Comparison of ENCODE assay signal across 10 cellular contexts in the genomic region with DNA sequence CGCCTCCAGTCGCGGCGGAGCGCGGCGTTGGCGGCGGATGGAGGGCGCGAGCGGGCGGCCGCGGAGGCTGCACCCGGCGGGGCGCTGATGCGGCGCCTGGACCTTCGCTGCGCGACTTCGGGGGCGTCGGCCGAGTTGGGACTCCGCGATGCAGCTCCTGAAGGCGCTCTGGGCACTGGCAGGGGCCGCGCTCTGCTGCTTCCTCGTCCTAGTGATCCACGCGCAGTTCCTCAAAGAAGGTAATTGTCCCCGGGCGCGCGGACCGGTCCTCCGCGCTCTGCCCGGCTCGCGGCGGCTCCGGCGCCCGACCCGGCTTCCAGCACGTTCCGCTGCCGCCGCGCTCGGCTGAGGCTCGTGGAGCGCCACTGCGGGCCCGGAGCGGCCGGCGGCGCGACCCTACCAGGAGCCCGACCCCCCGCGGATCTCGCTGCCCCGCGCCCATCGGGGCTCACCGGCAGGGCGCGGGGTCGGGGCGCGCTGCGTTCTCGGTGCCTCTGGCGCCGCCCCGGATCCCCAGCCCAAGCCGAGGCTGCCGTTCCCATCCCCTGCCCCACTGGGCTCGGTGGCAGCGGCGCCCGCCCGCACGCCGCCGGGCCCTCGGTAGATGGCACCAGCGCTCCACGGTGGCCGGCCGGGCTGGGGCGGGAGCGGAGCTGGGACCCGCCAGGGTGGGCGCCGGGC.
DNase-seq lines count a peak whose midpoint lies in the region; ATAC-seq and TF ChIP-seq lines count a peak whose summit lies in the region.
"Had no signal": no experiment of that assay in that cellular context is flagged by ENCODE, and none has a peak within 500 bp of the region (broad histone marks: within the 10 kb centered on the region; RNA-seq: fewer than 3 reads in every experiment).

No MANE protein-coding gene starts in this region.

- peaks cover 3% of the 10 kb centered on the region for H3K27me3 Mint-ChIP-seq in HFFc6 (ENCODE audit: insufficient read depth)

- no peak overlapping the region for H3K27ac ChIP-seq in body of pancreas
- H3K27ac ChIP-seq in right lobe of liver, result no peak overlapping the region
- no peak overlapping the region for H3K27ac ChIP-seq in upper lobe of right lung

- no peak overlapping the region for H3K4me3 Mint-ChIP-seq in HFFc6
- H3K4me3 Mint-ChIP-seq: activated naive CD4-positive, alpha-beta T cell treated with anti-CD3 and anti-CD28 coated beads, Interleukin-2, amount 50 U/mL, for 24 hours; memory B cell had no signal

- H3K4me1 ChIP-seq in body of pancreas, result peaks cover 12% of the 10 kb centered on the region
- H3K4me1 ChIP-seq in right lobe of liver, result no peaks in the 10 kb centered on the region
- no peaks in the 10 kb centered on the region for H3K4me1 ChIP-seq in upper lobe of right lung

- 0 out of 2 replicates have a peak, but pooled peaks cover 3% of the 10 kb centered on the region for H3K36me3 Mint-ChIP-seq in HFFc6 (ENCODE audit: low read depth)

- WGBS in body of pancreas, 2 donors, result 1% methylated on average over 70 of the region's 103 CpGs; no CpG with 5 or more reads in 1 of the 2 donors
- WGBS in right lobe of liver (ENCODE audit: insufficient coverage, low coverage, low lambda C conversion rate, missing lambda C conversion rate), result no CpG with 5 or more reads among the region's 103 CpGs

- H3K4me1 Mint-ChIP-seq in HFFc6 (ENCODE audit: low read depth), result no peaks in the 10 kb centered on the region
- H3K4me1 Mint-ChIP-seq: activated naive CD4-positive, alpha-beta T cell treated with anti-CD3 and anti-CD28 coated beads, Interleukin-2, amount 50 U/mL, for 24 hours; memory B cell had no signal

- TF ChIP-seq CTCF in body of pancreas (IDR thresholded peaks at IDR 0.05), result peak in 6 of 7 experiments; percentile 20 to 55 (median 34)
- TF ChIP-seq CTCF in right lobe of liver (IDR thresholded peaks at IDR 0.05), result peak in 3 of 4 donors; percentile 21 to 61 (median 22)
- peak; percentile 13 for TF ChIP-seq CTCF in upper lobe of right lung (IDR thresholded peaks at IDR 0.05)
- no peak for TF ChIP-seq CTCF in HFFc6 (IDR thresholded peaks at IDR 0.05)

- H3K9me3 ChIP-seq in body of pancreas (no peaks in the 10 kb centered on the region), right lobe of liver (no peaks in the 10 kb centered on the region), upper lobe of right lung (no peaks in the 10 kb centered on the region)

- ATAC-seq in body of pancreas (peak; percentile 46), right lobe of liver (peak in 2 of 4 donors; percentile 33 to 72), upper lobe of right lung (peak; percentile 42), GM19397 (IDR thresholded peaks at IDR 0.05; ENCODE audit: unreplicated experiment) (no peak)

- H3K27me3 ChIP-seq in body of pancreas (peaks cover 0 to 4% of the 10 kb centered on the region in 2 donors), right lobe of liver (peaks cover 0 to 10% of the 10 kb centered on the region in 2 donors), upper lobe of right lung (peaks cover 50% of the 10 kb centered on the region)

- intact Hi-C loops in body of pancreas (cut with DNase I), result no loop called here
- intact Hi-C loops in right lobe of liver (cut with DNase I), result loop anchor here in 1 of 2 donors (5.0 kb wide), 1 partner anchor 726 kb away; no protein-coding TSS in a partner anchor
- intact Hi-C loops in upper lobe of right lung (cut with DNase I), result no loop called here

- H3K36me3 ChIP-seq in body of pancreas (replicated peaks in 1 of 2; ENCODE audit: insufficient read depth in 1 of 2, low read depth in 2 of 2) (no peaks in the 10 kb centered on the region), right lobe of liver (no peaks in the 10 kb centered on the region), upper lobe of right lung (no peaks in the 10 kb centered on the region)

- H3K4me3 ChIP-seq in body of pancreas (no peak overlapping the region), right lobe of liver (no peak overlapping the region), upper lobe of right lung (peak overlapping the region; percentile 25)

- DNase-seq in activated CD8-positive, alpha-beta memory T cell treated with anti-CD3 and anti-CD28 coated beads, Interleukin-2, amount 50 U/mL, for 48 hours, result peak; percentile 57
- no peak for DNase-seq in activated CD8-positive, alpha-beta memory T cell treated with anti-CD3 and anti-CD28 coated beads, Interleukin-2, amount 50 U/mL, for 4 hours
- DNase-seq in body of pancreas (peak in 1 of 4 donors; percentile 20), right lobe of liver (no peak), upper lobe of right lung (no peak), HFFc6 (no peak)
- no peak for DNase-seq in activated naive CD4-positive, alpha-beta T cell (lab: John Stamatoyannopoulos, UW)

- TF ChIP-seq POLR2A in body of pancreas (IDR thresholded peaks at IDR 0.05) (no peak), right lobe of liver (IDR thresholded peaks at IDR 0.05) (no peak)

- H3K27ac Mint-ChIP-seq in HFFc6, result no peak overlapping the region
- H3K27ac Mint-ChIP-seq: activated naive CD4-positive, alpha-beta T cell treated with anti-CD3 and anti-CD28 coated beads, Interleukin-2, amount 50 U/mL, for 24 hours; memory B cell had no signal

- peaks cover 48% of the 10 kb centered on the region for H3K9me3 Mint-ChIP-seq in HFFc6
